9 cellular contexts compared by ENCODE assay signal in genomic region chr5:31583129-31583528, GRCh38. TPM values are rescaled to one million over a fixed set of nuclear protein-coding genes. Genes with fewer than 3 reads are reported as not detected.
"Had no signal": no experiment of that assay in that cellular context is flagged by ENCODE, and none has a peak within 500 bp of the region (broad histone marks: within the 10 kb centered on the region; RNA-seq: fewer than 3 reads in every experiment).

No MANE protein-coding gene starts in this region.

- FAIRE-seq: HepG2, HTR-8/SVneo had no signal

- ATAC-seq: HepG2 had no signal

- H3K9ac ChIP-seq: KMS-11 had no signal

- DNase-seq: IMR-90, Karpas-422, KBM-7, KG1 had no signal

- H3K27ac ChIP-seq: HL-60, KMS-11 had no signal

- H3K4me2 ChIP-seq: KMS-11 had no signal

RNA-seq across cellular contexts. Expression of gene PDZD2, which starts 55.8 kb away (rescaled TPM):
- total RNA-seq: HepG2, HT-29 had no signal
